Comparison of ENCODE assay signal across 9 cellular contexts in the genomic region with DNA sequence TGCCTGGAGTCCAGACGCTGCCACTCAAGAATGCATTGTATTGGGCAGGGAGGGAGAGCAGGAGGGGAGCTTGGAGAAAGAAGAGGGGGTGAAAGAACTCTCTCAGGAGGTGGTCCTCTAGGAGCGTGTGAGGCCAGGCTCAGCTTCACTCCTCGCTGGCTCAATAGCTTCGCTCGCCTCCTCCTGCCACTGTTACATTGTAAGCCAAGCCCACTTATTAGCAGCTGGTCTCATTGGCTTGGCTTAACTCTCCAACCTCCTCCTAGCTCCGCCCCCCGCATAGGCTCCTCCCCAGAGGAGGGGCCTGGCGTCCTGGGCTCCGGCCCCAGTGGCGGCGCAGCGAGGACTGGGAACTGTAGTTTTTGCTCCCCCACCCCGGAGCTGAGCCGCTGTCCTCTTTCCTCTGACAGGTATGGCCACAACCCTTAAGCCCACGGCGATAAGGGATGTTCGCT. TPM values are rescaled to one million over a fixed set of nuclear protein-coding genes. Genes with fewer than 3 reads are reported as not detected.
A peak's percentile ranks its signal among the peaks of the same experiment; 100 is the strongest.
DNase-seq lines count a peak whose midpoint lies in the region; ATAC-seq, FAIRE-seq and TF ChIP-seq lines count a peak whose summit lies in the region.
"Had no signal": no experiment of that assay in that cellular context is flagged by ENCODE, and none has a peak within 500 bp of the region (broad histone marks: within the 10 kb centered on the region; RNA-seq: fewer than 3 reads in every experiment).

A gene (minus strand): TSS at position 165 of the 455 bp plus-strand sequence. CDS start 317 bp downstream, outside the sequence.

- H3K4me3 ChIP-seq in A549 (peak within 1 kb of the TSS; percentile 32), kidney (ENCODE audit: low read length in 2 of 2) (peak within 1 kb of the TSS; percentile 67)

- peak within 1 kb of the TSS; percentile 43 to 54 for H3K9ac ChIP-seq in kidney (ENCODE audit: low read length in 2 of 2)

- intact Hi-C loops in kidney (cut with DNase I) = no loop called here

- peak; percentile 93 to 99 for ATAC-seq in A549
- ATAC-seq in GM18870 (IDR thresholded peaks at IDR 0.05; ENCODE audit: unreplicated experiment) = peak; percentile 71
- ATAC-seq in HG03097 (IDR thresholded peaks at IDR 0.05; ENCODE audit: low FRiP score, unreplicated experiment) = peak; percentile 65

- H3K36me3 ChIP-seq in kidney (ENCODE audit: control insufficient read depth in 1 of 2, insufficient read depth in 2 of 2, low read length in 2 of 2) = no peaks in the 10 kb centered on the region

- no peak for FAIRE-seq in A549 (lab: Jason Lieb, UNC)
- peak; percentile 93 for FAIRE-seq in kidney (lab: Jason Lieb, UNC)

- WGBS in A549 (ENCODE audit: missing lambda C conversion rate) = 4% methylated on average over 9 of the region's 17 CpGs

- no peak for TF ChIP-seq POLR2A in A549 (IDR thresholded peaks at IDR 0.05; ENCODE audit: low read length)

- TF ChIP-seq CTCF in A549 (IDR thresholded peaks at IDR 0.05) (no peak), kidney (IDR thresholded peaks at IDR 0.05; ENCODE audit: borderline replicate concordance, extremely low read depth, insufficient read depth) (no peak)

- CTCF ChIA-PET in A549 (lab: Yijun Ruan, JAX) = interaction anchor here (1.5 to 7.5 kb wide), 5 partner anchors 8 to 109 kb away, joined by 3 to 58 read pairs (median 5); no protein-coding TSS in a partner anchor

- 0 out of 3 replicates have a peak, but pooled peaks cover 3% of the 10 kb centered on the region for H3K4me1 ChIP-seq in A549
- H3K4me1 ChIP-seq in kidney (ENCODE audit: control insufficient read depth in 1 of 2, insufficient read depth in 1 of 2, low read depth in 1 of 2, low read length in 2 of 2) = peaks cover 0 to 9% of the 10 kb centered on the region in 2 donors

- DNase-seq in A549 (ENCODE audit: low read depth in 1 of 2, low spot score in 1 of 2) (peak; percentile 88 to 96), NCI-H2171 treated with DMSO at 0.1 percent for 48 hours (lab: John Stamatoyannopoulos, UW) (peak; percentile 94), cerebellar nuclear complex (lab: John Stamatoyannopoulos, UW) (peak; percentile 66 to 75), kidney (peak; percentile 96)
- peak; percentile 46 to 60 (median 52) for DNase-seq in activated CD4-positive, CD25-positive, alpha-beta regulatory T cell (lab: John Stamatoyannopoulos, UW)
- peak; percentile 86 for DNase-seq in stimulated activated CD4-positive, alpha-beta T cell treated with anti-CD3 and anti-CD28 coated beads, Interleukin-15, amount 100 ng/mL, for 24 hours

- H3K4me2 ChIP-seq in A549 = peak within 1 kb of the TSS; percentile 80

- TF ChIP-seq RAD21 in A549 (conservative IDR thresholded peaks at IDR 0.05 in 1 of 2, IDR thresholded peaks at IDR 0.05 in 1 of 2) = no peak

- H3K27ac ChIP-seq in A549 (0 out of 6 replicates have a peak within 1 kb of the TSS, but pooled peaks of 1 of the 2 experiments have one; percentile 10), kidney (ENCODE audit: low read depth in 2 of 2, low read length in 2 of 2) (no peak within 1 kb of the TSS)
- H3K27ac ChIP-seq: C4-2B had no signal

- POLR2A ChIA-PET in A549 (lab: Yijun Ruan, JAX) = no interaction called here

- no peak for TF ChIP-seq EP300 in A549 (IDR thresholded peaks at IDR 0.05)

- H3K9me3 ChIP-seq in A549 = no peaks in the 10 kb centered on the region
- no peaks in the 10 kb centered on the region for H3K9me3 ChIP-seq in kidney (ENCODE audit: control insufficient read depth in 1 of 2, low read length in 2 of 2)

TF ChIP-seq in A549, 52 proteins besides CTCF, POLR2A, EP300 and RAD21:
- TF ChIP-seq CHD2 (IDR thresholded peaks at IDR 0.05; ENCODE audit: low read length, partially characterized antibody) = no peak
- TF ChIP-seq CEBPB (IDR thresholded peaks at IDR 0.05) = no peak
- TF ChIP-seq, protein P1, sequence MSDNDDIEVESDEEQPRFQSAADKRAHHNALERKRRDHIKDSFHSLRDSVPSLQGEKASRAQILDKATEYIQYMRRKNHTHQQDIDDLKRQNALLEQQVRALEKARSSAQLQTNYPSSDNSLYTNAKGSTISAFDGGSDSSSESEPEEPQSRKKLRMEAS (IDR thresholded peaks at IDR 0.05) = no peak
- no peak for TF ChIP-seq FOSL2 (IDR thresholded peaks at IDR 0.05)
- TF ChIP-seq FOSL2 (CRISPR knock-in tag; IDR thresholded peaks at IDR 0.05) = no peak
- TF ChIP-seq ZFP36 (IDR thresholded peaks at IDR 0.05; ENCODE audit: borderline replicate concordance, partially characterized antibody) = no peak
- TF ChIP-seq MAFK (IDR thresholded peaks at IDR 0.05; ENCODE audit: partially characterized antibody) = no peak
- TF ChIP-seq JUNB (IDR thresholded peaks at IDR 0.05) = no peak
- TF ChIP-seq HOXA7 (CRISPR knock-in tag; IDR thresholded peaks at IDR 0.05) = no peak

RNA-seq across cellular contexts. Expression of the gene that starts here (rescaled TPM):
- polyA plus RNA-seq in A549 (2011; rRNA removed) (0.03 and 0.08 TPM in 2 replicates), A549 (2017; fragmentation: RNase III; extraction: RNeasy Plus Mini Kit Qiagen cat#74134 plus additional on column Dnase treatment) (0.01 to 0.04 TPM in 2 of 3 replicates, not detected in the other), kidney (ENCODE audit: insufficient read depth, low read depth, low replicate concordance) (2.6 TPM)
- 0.03 and 0.05 TPM in 2 replicates for polyA plus RNA-seq in A549 (2012; cell fraction: cytosol; rRNA removed)
- polyA plus RNA-seq in A549 (2012; cell fraction: nucleus; rRNA removed) = 0.01 and 0.06 TPM in 2 replicates
- 0.17 and 0.24 TPM in 2 replicates for polyA minus RNA-seq in A549 (2011; rRNA and poly(A)+ RNA removed)
- total RNA-seq in kidney = 5.6 TPM

Comparison
In these comparisons a context has a peak if more than half of its experiments do, and no peak if none do; other contexts are left out.
1. Peak in DNase-seq, ATAC-seq, H3K4me3 ChIP-seq and H3K4me2 ChIP-seq in A549; RNA of the gene not detected or under 1 TPM.